ENCODE assay signal across 1 cellular context in genomic region chr4:42656986-42657792, GRCh38.
TF ChIP-seq lines count a peak whose summit lies in the region.

Gene ATP8A1 (minus strand): TSS chr4:42657105. CDS start chr4:42656873, 232 bp downstream.

TF ChIP-seq in GM12878, 131 proteins besides CTCF, POLR2A, EP300 and RAD21 (continued from another document):
- TF ChIP-seq ZBTB33 (IDR thresholded peaks at IDR 0.05) (no peak), HCFC1 (IDR thresholded peaks at IDR 0.05; ENCODE audit: low read length) (0 out of 2 replicates have a peak, but pooled peaks have one; percentile 21), CHD4 (IDR thresholded peaks at IDR 0.05) (no peak), MLLT1 (IDR thresholded peaks at IDR 0.05) (peak; percentile 91), NFIC (IDR thresholded peaks at IDR 0.05; ENCODE audit: low read depth, low read length) (0 out of 2 replicates have a peak, but pooled peaks have one; percentile 29), KLF5 (IDR thresholded peaks at IDR 0.05; ENCODE audit: partially characterized antibody) (peak; percentile 99), ZBTB11 (CRISPR knock-in tag; IDR thresholded peaks at IDR 0.05) (no peak), NKRF (conservative IDR thresholded peaks at IDR 0.05) (peak; percentile 67; the same call in 1 of the 2 replicates), BHLHE40 (IDR thresholded peaks at IDR 0.05; ENCODE audit: borderline replicate concordance in 1 of 2, low read depth in 2 of 2, low read length in 1 of 2) (peak; percentile 97 to 98), RCOR1 (conservative IDR thresholded peaks at IDR 0.05; ENCODE audit: low read depth, low read length) (no peak), YY1 (IDR thresholded peaks at IDR 0.05; ENCODE audit: low read depth, low read length) (no peak), BRCA1 (IDR thresholded peaks at IDR 0.05; ENCODE audit: low read depth, low read length) (no peak), IKZF1 (conservative IDR thresholded peaks at IDR 0.05) (peak; percentile 73), RB1 (IDR thresholded peaks at IDR 0.05; ENCODE audit: borderline replicate concordance) (peak; percentile 91; the same call in 1 of the 2 replicates), DPF2 (IDR thresholded peaks at IDR 0.05) (no peak), SUPT20H (IDR thresholded peaks at IDR 0.05; ENCODE audit: borderline replicate concordance, control insufficient read depth, low read depth, low read length) (no peak), SREBF1 (IDR thresholded peaks at IDR 0.05; ENCODE audit: low read length) (peak; percentile 99), CBFB (IDR thresholded peaks at IDR 0.05; ENCODE audit: low read depth) (no peak; the same call in 1 of the 2 replicates), CUX1 (IDR thresholded peaks at IDR 0.05; ENCODE audit: insufficient replicate concordance, low read depth, low read length) (no peak), KAT2A (conservative IDR thresholded peaks at IDR 0.05; ENCODE audit: control insufficient read depth, low read depth, low read length) (no peak), RUNX3 (IDR thresholded peaks at IDR 0.05; ENCODE audit: low read length) (peak; percentile 36; the same call in 1 of the 2 replicates), POLR2AphosphoS2 (IDR thresholded peaks at IDR 0.05; ENCODE audit: low read depth, low read length) (no peak), FOXM1 (IDR thresholded peaks at IDR 0.05; ENCODE audit: low read depth, low read length) (peak; percentile 68; the same call in 1 of the 2 replicates), SRF (IDR thresholded peaks at IDR 0.05; ENCODE audit: low read depth in 2 of 2, low read length in 2 of 2) (0 out of 4 replicates have a peak, but pooled peaks of 1 of the 2 experiments have one; percentile 2), E2F4 (IDR thresholded peaks at IDR 0.05; ENCODE audit: low read depth, low read length) (no peak), MYC (IDR thresholded peaks at IDR 0.05; ENCODE audit: insufficient read depth, insufficient read length, insufficient replicate concordance, low read length, severe bottlenecking) (peak; percentile 40), USF2 (IDR thresholded peaks at IDR 0.05; ENCODE audit: borderline replicate concordance, low read depth, low read length) (no peak), SIN3A (IDR thresholded peaks at IDR 0.05; ENCODE audit: low read depth, low read length) (peak; percentile 64), PRDM15 (CRISPR knock-in tag; IDR thresholded peaks at IDR 0.05) (no peak), ETV6 (conservative IDR thresholded peaks at IDR 0.05 in 1 of 2, IDR thresholded peaks at IDR 0.05 in 1 of 2; ENCODE audit: borderline replicate concordance in 1 of 2, low read depth in 1 of 2) (no peak)
